8 cellular contexts compared by ENCODE assay signal in the genomic region with DNA sequence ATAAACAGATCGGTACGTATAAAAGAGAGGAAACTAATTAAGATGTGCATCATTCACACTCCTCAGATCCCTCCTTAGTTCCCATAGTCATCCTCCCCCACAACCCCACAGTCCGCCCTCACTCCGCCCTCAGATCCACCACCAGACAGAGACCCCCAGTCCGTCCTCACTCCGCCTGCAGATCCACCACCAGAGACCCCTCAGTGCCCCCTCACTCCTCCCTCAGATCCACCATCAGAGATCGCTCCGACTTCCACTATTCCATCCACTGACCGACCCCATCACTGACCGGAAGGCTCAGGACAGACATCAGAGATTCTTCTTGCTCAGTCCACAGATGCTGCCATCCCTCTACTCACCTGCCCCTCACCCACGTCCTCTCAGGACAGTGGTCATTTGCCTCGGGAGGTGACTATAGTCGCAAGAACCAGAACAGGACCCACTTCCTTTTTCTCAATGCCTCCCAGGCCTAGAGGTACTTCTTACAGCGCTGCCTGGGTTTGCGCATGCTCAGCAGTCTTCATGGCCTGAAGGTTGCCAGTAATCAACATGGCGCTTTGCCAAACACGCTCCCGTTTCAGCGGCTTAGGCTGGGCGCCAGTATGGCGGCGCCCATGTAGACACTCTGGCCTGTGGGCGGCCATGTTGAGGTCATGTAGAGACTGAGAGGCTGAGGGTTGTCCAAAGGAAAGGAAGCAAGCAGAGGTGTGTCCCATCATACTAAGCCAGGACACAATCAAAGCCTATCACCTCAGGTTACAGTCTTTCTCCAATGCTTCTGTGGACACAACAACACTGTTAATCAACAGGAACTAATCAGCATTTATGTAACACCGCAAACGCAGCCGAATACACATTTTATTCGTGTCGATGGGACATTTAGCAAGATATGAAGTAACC. TPM values are rescaled to one million over a fixed set of nuclear protein-coding genes. Genes with fewer than 3 reads are reported as not detected.
DNase-seq lines count a peak whose midpoint lies in the region; ATAC-seq and TF ChIP-seq lines count a peak whose summit lies in the region.

Gene ZNF484 (minus strand): TSS at position 508 of the 900 bp plus-strand sequence. CDS start 3,009 bp downstream, outside the sequence.

- 16% methylated on average over 28 of the region's 28 CpGs for WGBS in esophagus muscularis mucosa

- no peaks in the 10 kb centered on the region for H3K9me3 Mint-ChIP-seq in activated T-cell treated with anti-CD3 and anti-CD28 coated beads, Interleukin-2, amount 50 U/mL, for 4 hours

- H3K36me3 ChIP-seq in esophagus muscularis mucosa = peaks cover 0 to 5% (median 0%) of the 10 kb centered on the region in 4 donors
- no peaks in the 10 kb centered on the region for H3K36me3 ChIP-seq in muscle layer of duodenum (ENCODE audit: control insufficient read depth in 1 of 2, insufficient read depth in 2 of 2, low read length in 2 of 2)

- no peaks in the 10 kb centered on the region for H3K27me3 Mint-ChIP-seq in activated T-cell treated with anti-CD3 and anti-CD28 coated beads, Interleukin-2, amount 50 U/mL, for 4 hours (ENCODE audit: low read depth)

- in situ Hi-C loops in KBM-7 (cut with MboI; ENCODE audit: low pct_unique_long_range_greater_than_20kb, low sequenced_read_pairs) = no loop called here

- H3K9me3 ChIP-seq in esophagus muscularis mucosa (no peaks in the 10 kb centered on the region), muscle layer of duodenum (ENCODE audit: control insufficient read depth in 1 of 2, low read length in 2 of 2) (no peaks in the 10 kb centered on the region)

- no peak for TF ChIP-seq POLR2A in esophagus muscularis mucosa (IDR thresholded peaks at IDR 0.05; ENCODE audit: low read depth)

- H3K4me3 Mint-ChIP-seq in activated T-cell treated with anti-CD3 and anti-CD28 coated beads, Interleukin-2, amount 50 U/mL, for 4 hours = peak within 1 kb of the TSS; percentile 100

- H3K27ac ChIP-seq in esophagus muscularis mucosa (replicated peaks in 1 of 4) (peak within 1 kb of the TSS; percentile 73 to 84 (median 78)), muscle layer of duodenum (ENCODE audit: low read length) (peak within 1 kb of the TSS; percentile 86)

- peak; percentile 97 for ATAC-seq in GM21717 (IDR thresholded peaks at IDR 0.05; ENCODE audit: unreplicated experiment)
- ATAC-seq in activated T-cell treated with anti-CD3 and anti-CD28 coated beads, Interleukin-2, amount 50 U/mL, for 4 hours = peak; percentile 98 to 99

- no peak for TF ChIP-seq CTCF in esophagus muscularis mucosa (IDR thresholded peaks at IDR 0.05)

- H3K4me3 ChIP-seq in esophagus muscularis mucosa = peak within 1 kb of the TSS; percentile 56 to 78 (median 73)
- H3K4me3 ChIP-seq in muscle layer of duodenum (ENCODE audit: low read depth in 1 of 2, low read length in 2 of 2) = peak within 1 kb of the TSS; percentile 80 to 89

- H3K4me1 Mint-ChIP-seq in activated T-cell treated with anti-CD3 and anti-CD28 coated beads, Interleukin-2, amount 50 U/mL, for 4 hours (ENCODE audit: low read depth) = peaks cover 49% of the 10 kb centered on the region

- H3K27me3 ChIP-seq in esophagus muscularis mucosa = no peaks in the 10 kb centered on the region
- no peaks in the 10 kb centered on the region for H3K27me3 ChIP-seq in muscle layer of duodenum (ENCODE audit: low read depth, low read length)

- H3K4me1 ChIP-seq in esophagus muscularis mucosa (peaks cover 10 to 18% (median 14%) of the 10 kb centered on the region in 4 donors), muscle layer of duodenum (ENCODE audit: control insufficient read depth in 1 of 2, insufficient read depth in 2 of 2, low read length in 2 of 2) (peaks cover 0 to 13% of the 10 kb centered on the region in 2 donors)

- H3K36me3 Mint-ChIP-seq in activated T-cell treated with anti-CD3 and anti-CD28 coated beads, Interleukin-2, amount 50 U/mL, for 4 hours (ENCODE audit: insufficient read depth) = peaks cover 13% of the 10 kb centered on the region

- intact Hi-C loops in esophagus muscularis mucosa (cut with DNase I) = no loop called here

- DNase-seq in DMS153 treated with DMSO at 0.1 percent for 48 hours (lab: John Stamatoyannopoulos, UW; ENCODE audit: unreplicated experiment) = peak; percentile 99
- peak; percentile 97 for DNase-seq in KBM-7
- DNase-seq in activated T-cell treated with anti-CD3 and anti-CD28 coated beads, Interleukin-2, amount 50 U/mL, for 4 hours = peak; percentile 97
- peak; percentile 98 for DNase-seq in esophagus muscularis mucosa (ENCODE audit: extremely low spot score)
- peak; percentile 95 to 97 for DNase-seq in stimulated activated CD8-positive, alpha-beta memory T cell treated with anti-CD3 and anti-CD28 coated beads, Interleukin-7, amount 100 ng/mL, for 4 hours (ENCODE audit: low read depth in 2 of 2)

- no peak for TF ChIP-seq EP300 in esophagus muscularis mucosa (IDR thresholded peaks at IDR 0.05)

TF ChIP-seq in PFSK-1, 5 proteins besides CTCF, POLR2A, EP300 and RAD21:
- TF ChIP-seq TAF1 (IDR thresholded peaks at IDR 0.05; ENCODE audit: borderline replicate concordance, insufficient read depth, low read length) (peak; percentile 42; the same call in 1 of the 2 replicates), POLR2AphosphoS5 (IDR thresholded peaks at IDR 0.05; ENCODE audit: low read depth, low read length) (peak; percentile 72), SIN3A (IDR thresholded peaks at IDR 0.05; ENCODE audit: borderline replicate concordance, insufficient read depth, low read length) (no peak), FOXP2 (optimal IDR thresholded peaks at IDR 0.05; ENCODE audit: borderline replicate concordance, extremely low read depth, extremely low read length, insufficient read depth) (no peak)
- TF ChIP-seq, protein P1, sequence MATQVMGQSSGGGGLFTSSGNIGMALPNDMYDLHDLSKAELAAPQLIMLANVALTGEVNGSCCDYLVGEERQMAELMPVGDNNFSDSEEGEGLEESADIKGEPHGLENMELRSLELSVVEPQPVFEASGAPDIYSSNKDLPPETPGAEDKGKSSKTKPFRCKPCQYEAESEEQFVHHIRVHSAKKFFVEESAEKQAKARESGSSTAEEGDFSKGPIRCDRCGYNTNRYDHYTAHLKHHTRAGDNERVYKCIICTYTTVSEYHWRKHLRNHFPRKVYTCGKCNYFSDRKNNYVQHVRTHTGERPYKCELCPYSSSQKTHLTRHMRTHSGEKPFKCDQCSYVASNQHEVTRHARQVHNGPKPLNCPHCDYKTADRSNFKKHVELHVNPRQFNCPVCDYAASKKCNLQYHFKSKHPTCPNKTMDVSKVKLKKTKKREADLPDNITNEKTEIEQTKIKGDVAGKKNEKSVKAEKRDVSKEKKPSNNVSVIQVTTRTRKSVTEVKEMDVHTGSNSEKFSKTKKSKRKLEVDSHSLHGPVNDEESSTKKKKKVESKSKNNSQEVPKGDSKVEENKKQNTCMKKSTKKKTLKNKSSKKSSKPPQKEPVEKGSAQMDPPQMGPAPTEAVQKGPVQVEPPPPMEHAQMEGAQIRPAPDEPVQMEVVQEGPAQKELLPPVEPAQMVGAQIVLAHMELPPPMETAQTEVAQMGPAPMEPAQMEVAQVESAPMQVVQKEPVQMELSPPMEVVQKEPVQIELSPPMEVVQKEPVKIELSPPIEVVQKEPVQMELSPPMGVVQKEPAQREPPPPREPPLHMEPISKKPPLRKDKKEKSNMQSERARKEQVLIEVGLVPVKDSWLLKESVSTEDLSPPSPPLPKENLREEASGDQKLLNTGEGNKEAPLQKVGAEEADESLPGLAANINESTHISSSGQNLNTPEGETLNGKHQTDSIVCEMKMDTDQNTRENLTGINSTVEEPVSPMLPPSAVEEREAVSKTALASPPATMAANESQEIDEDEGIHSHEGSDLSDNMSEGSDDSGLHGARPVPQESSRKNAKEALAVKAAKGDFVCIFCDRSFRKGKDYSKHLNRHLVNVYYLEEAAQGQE (IDR thresholded peaks at IDR 0.05; ENCODE audit: insufficient read depth in 1 of 2, low read depth in 2 of 2, low read length in 2 of 2) = no peak

RNA-seq across cellular contexts. Expression of gene ZNF484, which starts in this region (rescaled TPM):
- 0.48 TPM for polyA plus RNA-seq in PFSK-1 (2012; ENCODE audit: insufficient read length, low read depth)
- 1 to 10 TPM; 4.1 to 4.8 (median 4.6) TPM for total RNA-seq in activated T-cell treated with anti-CD3 and anti-CD28 coated beads, Interleukin-2, amount 50 U/mL, for 4 hours
- 10 to 100 TPM in 1 of 4 donors, 1 to 10 TPM in 3; 8.9 to 11.4 (median 9.9) TPM for total RNA-seq in esophagus muscularis mucosa

Comparison
In these comparisons a context has a peak if more than half of its experiments do, and no peak if none do; other contexts are left out.
1. Peak in every context shown above with its lines: DNase-seq, ATAC-seq, H3K4me3 ChIP-seq and H3K27ac ChIP-seq.